18 cellular contexts compared by ENCODE assay signal in the genomic region with DNA sequence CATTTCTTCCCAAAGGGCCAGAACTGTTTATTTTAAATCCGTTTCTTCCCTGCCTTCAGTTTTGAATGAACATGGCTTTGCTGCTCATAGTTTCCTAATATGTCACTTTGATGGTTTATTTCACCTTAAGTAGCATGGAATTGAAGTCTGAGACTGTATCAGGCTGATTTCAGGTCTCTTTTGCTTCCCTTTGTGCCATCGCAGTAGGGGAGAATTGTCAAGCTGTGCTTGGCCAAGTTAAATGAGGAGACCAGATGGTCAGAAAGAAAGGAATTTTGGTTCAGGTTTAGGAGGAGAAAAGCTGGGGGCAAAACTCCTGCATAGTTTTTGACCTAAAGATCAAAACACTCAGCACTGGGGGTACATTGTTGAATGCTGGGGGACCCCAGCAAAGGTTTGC.
DNase-seq lines count a peak whose midpoint lies in the region; ATAC-seq and TF ChIP-seq lines count a peak whose summit lies in the region.
"Had no signal": no experiment of that assay in that cellular context is flagged by ENCODE, and none has a peak within 500 bp of the region (broad histone marks: within the 10 kb centered on the region; RNA-seq: fewer than 3 reads in every experiment).

No MANE protein-coding gene starts in this region.

- CTCF ChIA-PET in A673 (lab: Charles Lee), result no interaction called here

- no peak for TF ChIP-seq CTCF in A673 (conservative IDR thresholded peaks at IDR 0.05; ENCODE audit: low read depth, low read length)
- no peak for TF ChIP-seq CTCF in astrocyte of the spinal cord (IDR thresholded peaks at IDR 0.05; ENCODE audit: low read depth, low read length)

- H3K9me3 ChIP-seq in A673 (ENCODE audit: low read depth, low read length, poor library complexity, severe bottlenecking) (no peaks in the 10 kb centered on the region), HUES6 (ENCODE audit: control insufficient read depth, insufficient read depth, low read depth, low read length) (no peaks in the 10 kb centered on the region)
- H3K9me3 ChIP-seq: colonic mucosa had no signal

- ATAC-seq in HG03342 (IDR thresholded peaks at IDR 0.05; ENCODE audit: unreplicated experiment), result no peak

- H3K4me1 ChIP-seq in A673 (ENCODE audit: insufficient read depth, low read length, poor library complexity, severe bottlenecking) (peaks cover 4% of the 10 kb centered on the region), HUES6 (ENCODE audit: control insufficient read depth, insufficient read depth, low read length) (peaks cover 59% of the 10 kb centered on the region)
- H3K4me1 ChIP-seq: colonic mucosa had no signal

- H3K27me3 ChIP-seq in A673 (replicated peaks; ENCODE audit: insufficient read depth, low read depth, low read length, poor library complexity), result no peaks in the 10 kb centered on the region
- H3K27me3 ChIP-seq in HUES6 (ENCODE audit: control insufficient read depth, insufficient read depth, low read length), result no peaks in the 10 kb centered on the region
- H3K27me3 ChIP-seq: colonic mucosa had no signal

- intact Hi-C loops in A673 (cut with micrococcal nuclease; ENCODE audit: unreplicated experiment), result no loop called here

- no TSS peak for BruUV-seq in A673 (replicated peaks; lab: Mats Ljungman, UMichigan)

- in situ Hi-C loops in astrocyte of the spinal cord (cut with HindIII; ENCODE audit: low sequenced_read_pairs), result no loop called here

- H3K27ac ChIP-seq in A673 (ENCODE audit: low read depth, low read length, poor library complexity, severe bottlenecking) (no peak overlapping the region), HUES6 (ENCODE audit: low read depth, low read length) (peak overlapping the region; percentile 12; the same call in 1 of the 2 replicates)
- H3K27ac ChIP-seq: colonic mucosa had no signal

- H3K36me3 ChIP-seq in A673 (ENCODE audit: insufficient read depth, low read length, poor library complexity, severe bottlenecking) (no peaks in the 10 kb centered on the region), HUES6 (ENCODE audit: control insufficient read depth, insufficient read depth, low read length) (no peaks in the 10 kb centered on the region)
- H3K36me3 ChIP-seq: colonic mucosa had no signal

- H3K4me3 ChIP-seq in A673 (ENCODE audit: low read depth, low read length, poor library complexity, severe bottlenecking) (no peak overlapping the region), HUES6 (ENCODE audit: low read depth, low read length) (no peak overlapping the region), astrocyte of the spinal cord (ENCODE audit: low read depth, low read length) (no peak overlapping the region)
- H3K4me3 ChIP-seq: colonic mucosa had no signal

- DNase-seq in A673 (ENCODE audit: low spot score) (peak; percentile 2), astrocyte of the spinal cord (ENCODE audit: low read depth, low spot score) (peak; percentile 50), iPS-NIHi7 (ENCODE audit: extremely low spot score) (peak; percentile 26), NCI-H82 (lab: John Stamatoyannopoulos, UW) (no peak), EL (no peak), NOMO-1 treated with dmso at 0.1 percent for 144 hours (lab: John Stamatoyannopoulos, UW; ENCODE audit: unreplicated experiment) (no peak)
- DNase-seq: activated CD4-positive, alpha-beta T cell treated with anti-CD3 and anti-CD28 coated beads, Interleukin-2, amount 50 U/mL, for 4 hours; activated naive CD4-positive, alpha-beta T cell treated with Interleukin-2 at 50 U/mL for 16 hours; activated T-cell treated with anti-CD3 and anti-CD28 coated beads for 4 hours; colonic mucosa; DMS153; HCEC 1CT; NCI-H1436; NCI-H345; SHP77 treated with DMSO at 0.1 percent for 48 hours; stimulated activated CD4-positive, alpha-beta T cell treated with anti-CD3 and anti-CD28 coated beads, Interleukin-12 subunit alpha, Interleukin-12 subunit beta, amount 100 ng/mL, for 4 hours had no signal

- POLR2A ChIA-PET in A673 (lab: Charles Lee; ENCODE audit: low non-redundant PET), result no interaction called here

- H3K9ac ChIP-seq in HUES6 (ENCODE audit: low read length), result no peak overlapping the region

Comparison
In these comparisons a context has a peak if more than half of its experiments do, and no peak if none do; other contexts are left out.
1. DNase-seq: peak in A673 (single experiment), astrocyte of the spinal cord (single experiment) and iPS-NIHi7 (single experiment); none in NCI-H82 (single experiment), EL (single experiment) and NOMO-1 treated with dmso at 0.1 percent for 144 hours (single experiment).